Comparison of ENCODE assay signal across 22 cellular contexts in genomic region chr6:124223596-124223995, GRCh38.
DNase-seq lines count a peak whose midpoint lies in the region; ATAC-seq, FAIRE-seq and TF ChIP-seq lines count a peak whose summit lies in the region.
"Had no signal": no experiment of that assay in that cellular context is flagged by ENCODE, and none has a peak within 500 bp of the region (broad histone marks: within the 10 kb centered on the region; RNA-seq: fewer than 3 reads in every experiment).

No MANE protein-coding gene starts in this region.

- no peak overlapping the region for H3K27ac Mint-ChIP-seq in stimulated activated memory B cell treated with anti-CD40 and anti-IgM and Interleukin-4, amounts not matched to agents 10 μg/mL and 1 μg/mL and 100 μg/mL, for 72 hours
- H3K27ac Mint-ChIP-seq: activated naive CD4-positive, alpha-beta T cell treated with anti-CD3 and anti-CD28 coated beads, Interleukin-2, amount 50 U/mL, for 24 hours; activated T-cell treated with anti-CD3 and anti-CD28 coated beads, Interleukin-2, amount 50 U/mL, for 24 hours; B cell had no signal

- no peak overlapping the region for H3K4me3 Mint-ChIP-seq in stimulated activated memory B cell treated with anti-CD40 and anti-IgM and Interleukin-4, amounts not matched to agents 10 μg/mL and 1 μg/mL and 100 μg/mL, for 72 hours
- H3K4me3 Mint-ChIP-seq: activated naive CD4-positive, alpha-beta T cell treated with anti-CD3 and anti-CD28 coated beads, Interleukin-2, amount 50 U/mL, for 24 hours; activated T-cell treated with anti-CD3 and anti-CD28 coated beads, Interleukin-2, amount 50 U/mL, for 24 hours; B cell had no signal

- H3K27me3 Mint-ChIP-seq in stimulated activated memory B cell treated with anti-CD40 and anti-IgM and Interleukin-4, amounts not matched to agents 10 μg/mL and 1 μg/mL and 100 μg/mL, for 72 hours, result no peaks in the 10 kb centered on the region
- H3K27me3 Mint-ChIP-seq: activated naive CD4-positive, alpha-beta T cell treated with anti-CD3 and anti-CD28 coated beads, Interleukin-2, amount 50 U/mL, for 24 hours; activated T-cell treated with anti-CD3 and anti-CD28 coated beads, Interleukin-2, amount 50 U/mL, for 24 hours; B cell had no signal

- H3K36me3 Mint-ChIP-seq in stimulated activated memory B cell treated with anti-CD40 and anti-IgM and Interleukin-4, amounts not matched to agents 10 μg/mL and 1 μg/mL and 100 μg/mL, for 72 hours, result no peaks in the 10 kb centered on the region
- H3K36me3 Mint-ChIP-seq: activated naive CD4-positive, alpha-beta T cell treated with anti-CD3 and anti-CD28 coated beads, Interleukin-2, amount 50 U/mL, for 24 hours had no signal

- DNase-seq in HS-5 (ENCODE audit: low read depth), result peak; percentile 51
- DNase-seq in astrocyte of the spinal cord (ENCODE audit: low read depth, low spot score), result peak; percentile 84
- DNase-seq in fibroblast of the conjunctiva (ENCODE audit: low read depth), result peak; percentile 79
- peak; percentile 15 for DNase-seq in retinal pigment epithelial cell (ENCODE audit: low read depth)
- DNase-seq in NCI-H82 treated with DMSO at 0.1 percent for 48 hours (lab: John Stamatoyannopoulos, UW; ENCODE audit: unreplicated experiment), result no peak
- DNase-seq in RCC 7860 (ENCODE audit: low spot score), result no peak
- DNase-seq in medulla oblongata (ENCODE audit: extremely low spot score), result no peak
- DNase-seq: activated T-cell treated with anti-CD3 and anti-CD28 coated beads, Interleukin-2, amount 50 U/mL, for 24 hours; H7; left cardiac atrium; MM.1S; NCI-H2081; stimulated activated CD4-positive, alpha-beta T cell treated with anti-CD3 and anti-CD28 coated beads, Interleukin-4, amount 100 ng/mL, for 24 hours; stimulated activated CD8-positive, alpha-beta memory T cell treated with anti-CD3 and anti-CD28 coated beads, Interleukin-4, amount 100 ng/mL, for 48 hours; SW 1271 had no signal

- no peak for FAIRE-seq in RCC 7860 (lab: Jason Lieb, UNC)
- FAIRE-seq: HepG2 had no signal

- ATAC-seq in stimulated activated memory B cell treated with anti-CD40 and anti-IgM and Interleukin-4, amounts not matched to agents 10 μg/mL and 1 μg/mL and 100 μg/mL, for 72 hours, result no peak
- ATAC-seq: HepG2, Panc1 had no signal

- TF ChIP-seq CTCF in astrocyte of the spinal cord (IDR thresholded peaks at IDR 0.05; ENCODE audit: low read depth, low read length) (no peak), retinal pigment epithelial cell (conservative IDR thresholded peaks at IDR 0.05; ENCODE audit: low read depth, low read length) (no peak)

- in situ Hi-C loops in astrocyte of the spinal cord (cut with HindIII; ENCODE audit: low sequenced_read_pairs), result no loop called here

- H3K4me1 Mint-ChIP-seq in stimulated activated memory B cell treated with anti-CD40 and anti-IgM and Interleukin-4, amounts not matched to agents 10 μg/mL and 1 μg/mL and 100 μg/mL, for 72 hours, result no peaks in the 10 kb centered on the region
- H3K4me1 Mint-ChIP-seq: activated naive CD4-positive, alpha-beta T cell treated with anti-CD3 and anti-CD28 coated beads, Interleukin-2, amount 50 U/mL, for 24 hours; B cell had no signal

- no peak overlapping the region for H3K4me3 ChIP-seq in astrocyte of the spinal cord (ENCODE audit: low read depth, low read length)
- no peak overlapping the region for H3K4me3 ChIP-seq in retinal pigment epithelial cell (ENCODE audit: low read length)
- H3K4me3 ChIP-seq: skin epidermis, thoracic aorta had no signal

- H3K9me3 Mint-ChIP-seq in stimulated activated memory B cell treated with anti-CD40 and anti-IgM and Interleukin-4, amounts not matched to agents 10 μg/mL and 1 μg/mL and 100 μg/mL, for 72 hours, result peaks cover 13% of the 10 kb centered on the region

Comparison
In these comparisons a context has a peak if more than half of its experiments do, and no peak if none do; other contexts are left out.
1. DNase-seq: peak in HS-5 (single experiment), astrocyte of the spinal cord (single experiment), fibroblast of the conjunctiva (single experiment) and retinal pigment epithelial cell (single experiment); none in NCI-H82 treated with DMSO at 0.1 percent for 48 hours (single experiment), RCC 7860 (single experiment) and medulla oblongata (single experiment).